In genomic region chr15:31481157-31481556, GRCh38 we compare ENCODE assay signal across 25 cellular contexts.
DNase-seq lines count a peak whose midpoint lies in the region; ATAC-seq and TF ChIP-seq lines count a peak whose summit lies in the region.
"Had no signal": no experiment of that assay in that cellular context is flagged by ENCODE, and none has a peak within 500 bp of the region (broad histone marks: within the 10 kb centered on the region; RNA-seq: fewer than 3 reads in every experiment).

No MANE protein-coding gene starts in this region.

- peaks cover 13% of the 10 kb centered on the region in 2 donors for H3K36me3 Mint-ChIP-seq in activated T-cell treated with anti-CD3 and anti-CD28 coated beads, Interleukin-2, amount 50 U/mL, for 72 hours (ENCODE audit: insufficient read depth in 2 of 2)
- peaks cover 42% of the 10 kb centered on the region for H3K36me3 Mint-ChIP-seq in activated naive CD8-positive, alpha-beta T cell treated with anti-CD3 and anti-CD28 coated beads for 36 hours

- TF ChIP-seq CTCF in OCI-LY7 (conservative IDR thresholded peaks at IDR 0.05; ENCODE audit: low read length) = no peak
- TF ChIP-seq CTCF in spleen (IDR thresholded peaks at IDR 0.05 in 8 of 11, conservative IDR thresholded peaks at IDR 0.05 in 3 of 11) = no peak

- peak overlapping the region; percentile 69 for H3K27ac Mint-ChIP-seq in activated T-cell treated with anti-CD3 and anti-CD28 coated beads, Interleukin-2, amount 50 U/mL, for 72 hours
- peak overlapping the region; percentile 52 for H3K27ac Mint-ChIP-seq in activated naive CD8-positive, alpha-beta T cell treated with anti-CD3 and anti-CD28 coated beads for 36 hours
- H3K27ac Mint-ChIP-seq: activated B cell treated with CpG ODN at 0.5 μM for 24 hours, mesothelial cell of epicardium, nephron had no signal

- peaks cover 58% of the 10 kb centered on the region for H3K4me1 Mint-ChIP-seq in activated T-cell treated with anti-CD3 and anti-CD28 coated beads, Interleukin-2, amount 50 U/mL, for 72 hours (ENCODE audit: low read depth)
- H3K4me1 Mint-ChIP-seq in activated naive CD8-positive, alpha-beta T cell treated with anti-CD3 and anti-CD28 coated beads for 36 hours = peaks cover 46% of the 10 kb centered on the region
- H3K4me1 Mint-ChIP-seq: mesothelial cell of epicardium had no signal

- no peak for ATAC-seq in activated T-cell treated with anti-CD3 and anti-CD28 coated beads, Interleukin-2, amount 50 U/mL, for 72 hours (replicated peaks in 1 of 2)
- ATAC-seq in GM21529 (IDR thresholded peaks at IDR 0.05; ENCODE audit: unreplicated experiment) = no peak
- ATAC-seq: left ventricle myocardium superior had no signal

- H3K9me3 ChIP-seq in OCI-LY7 (ENCODE audit: low read length) (no peaks in the 10 kb centered on the region), spleen (no peaks in the 10 kb centered on the region)
- H3K9me3 ChIP-seq: Peyer's patch had no signal

- H3K79me2 ChIP-seq in OCI-LY7 (ENCODE audit: insufficient read depth, low read depth, low read length) = no peaks in the 10 kb centered on the region

- H3K4me3 Mint-ChIP-seq in activated T-cell treated with anti-CD3 and anti-CD28 coated beads, Interleukin-2, amount 50 U/mL, for 72 hours = peak overlapping the region in 1 of 2 donors; percentile 57
- peak overlapping the region; percentile 52 for H3K4me3 Mint-ChIP-seq in activated naive CD8-positive, alpha-beta T cell treated with anti-CD3 and anti-CD28 coated beads for 36 hours
- H3K4me3 Mint-ChIP-seq: activated B cell treated with CpG ODN at 0.5 μM for 24 hours, mesothelial cell of epicardium, nephron had no signal

- H3K4me1 ChIP-seq in OCI-LY7 (ENCODE audit: insufficient read depth, low read length, poor library complexity, severe bottlenecking) (peaks cover 13% of the 10 kb centered on the region), spleen (peaks cover 0 to 25% (median 10%) of the 10 kb centered on the region in 6 donors)

- DNase-seq in activated T-cell treated with anti-CD3 and anti-CD28 coated beads, Interleukin-2, amount 50 U/mL, for 72 hours = no peak
- no peak for DNase-seq in activated T-cell treated with anti-CD3 and anti-CD28 coated beads, Interleukin-2, amount 50 U/mL, for 1 hour
- DNase-seq in OCI-LY7 (ENCODE audit: low spot score) = no peak
- DNase-seq in activated naive CD8-positive, alpha-beta T cell treated with anti-CD3 and anti-CD28 coated beads for 36 hours = no peak
- peak; percentile 16 for DNase-seq in spleen
- no peak for DNase-seq in NCI-H187 (lab: John Stamatoyannopoulos, UW)
- DNase-seq in putamen (ENCODE audit: low spot score) = no peak
- DNase-seq: activated B cell treated with CpG ODN at 0.5 μM for 24 hours, activated gamma-delta T cell treated with Interleukin-2 at 50 U/mL for 16 hours, amniotic stem cell, brain microvascular endothelial cell, DND-41, HCEC 1CT, KBM-7, left ventricle myocardium superior, NCI-H1105 treated with DMSO at 0.1 percent for 48 hours, NCI-H2029 treated with DMSO at 0.1 percent for 48 hours, NCI-H526, SIG-M5, substantia nigra had no signal

- BruUV-seq in OCI-LY7 (replicated peaks; lab: Mats Ljungman, UMichigan) = no TSS peak

- WGBS in spleen, 5 donors = 88 to 92% (median 89%) methylated on average over 3 of the region's 3 CpGs

- peak overlapping the region; percentile 42; the same call in 1 of the 2 replicates for H2AFZ ChIP-seq in OCI-LY7 (ENCODE audit: low read length)

- peaks cover 0 to 47% (median 9%) of the 10 kb centered on the region in 7 donors for H3K27me3 ChIP-seq in spleen (replicated peaks in 1 of 7)
- H3K27me3 ChIP-seq: Peyer's patch had no signal

- H3K27ac ChIP-seq in OCI-LY7 (ENCODE audit: low read depth, low read length, poor library complexity, severe bottlenecking) (no peak overlapping the region), spleen (no peak overlapping the region)
- H3K27ac ChIP-seq: brain microvascular endothelial cell, Peyer's patch had no signal

- H3K36me3 ChIP-seq in OCI-LY7 (ENCODE audit: insufficient read depth, low read length) = no peaks in the 10 kb centered on the region
- no peaks in the 10 kb centered on the region for H3K36me3 ChIP-seq in spleen
- H3K36me3 ChIP-seq: brain microvascular endothelial cell, Peyer's patch had no signal

- no peak overlapping the region for H3K4me3 ChIP-seq in OCI-LY7 (ENCODE audit: low read depth, low read length, poor library complexity, severe bottlenecking)
- no peak overlapping the region for H3K4me3 ChIP-seq in spleen
- H3K4me3 ChIP-seq: Peyer's patch, smooth muscle cell had no signal

- H3K27me3 Mint-ChIP-seq in activated T-cell treated with anti-CD3 and anti-CD28 coated beads, Interleukin-2, amount 50 U/mL, for 72 hours (ENCODE audit: low read depth) = peaks cover 10% of the 10 kb centered on the region
- no peaks in the 10 kb centered on the region for H3K27me3 Mint-ChIP-seq in activated naive CD8-positive, alpha-beta T cell treated with anti-CD3 and anti-CD28 coated beads for 36 hours

- no peak overlapping the region; the same call in 1 of the 2 replicates for H3K4me2 ChIP-seq in OCI-LY7 (ENCODE audit: low read length)
- H3K4me2 ChIP-seq: smooth muscle cell had no signal

- H3K9me2 ChIP-seq in OCI-LY7 (ENCODE audit: insufficient read depth, low read length) = no peaks in the 10 kb centered on the region

- CTCF ChIA-PET in OCI-LY7 (lab: Charles Lee; ENCODE audit: unreplicated experiment) = interaction anchor here (1.4 kb wide), 1 partner anchor 41 kb away, joined by 3 read pairs; no protein-coding TSS in a partner anchor

- TF ChIP-seq POLR2A in spleen (IDR thresholded peaks at IDR 0.05) = no peak

- POLR2A ChIA-PET in OCI-LY7 (lab: Charles Lee) = interaction anchor here (0.9 to 1.1 kb wide), 2 partner anchors 11 to 23 kb away, joined by 6 to 7 read pairs; no protein-coding TSS in a partner anchor

- intact Hi-C loops in OCI-LY7 (cut with micrococcal nuclease; ENCODE audit: unreplicated experiment) = no loop called here
- intact Hi-C loops in spleen (cut with DNase I; ENCODE audit: low total_unique reads) = no loop called here

- peaks cover 0 to 4% of the 10 kb centered on the region in 2 donors for H3K9me3 Mint-ChIP-seq in activated T-cell treated with anti-CD3 and anti-CD28 coated beads, Interleukin-2, amount 50 U/mL, for 72 hours
- peaks cover 3% of the 10 kb centered on the region for H3K9me3 Mint-ChIP-seq in activated naive CD8-positive, alpha-beta T cell treated with anti-CD3 and anti-CD28 coated beads for 36 hours
- H3K9me3 Mint-ChIP-seq: activated B cell treated with CpG ODN at 0.5 μM for 24 hours had no signal

- no peaks in the 10 kb centered on the region for H4K20me1 ChIP-seq in OCI-LY7 (ENCODE audit: insufficient read depth, low read length)
